In genomic region chr18:44901283-44901682, GRCh38 we compare ENCODE assay signal across 15 cellular contexts.
DNase-seq lines count a peak whose midpoint lies in the region; FAIRE-seq and TF ChIP-seq lines count a peak whose summit lies in the region.
"Had no signal": no experiment of that assay in that cellular context is flagged by ENCODE, and none has a peak within 500 bp of the region (broad histone marks: within the 10 kb centered on the region; RNA-seq: fewer than 3 reads in every experiment).

No MANE protein-coding gene starts in this region.

- H3K9me3 ChIP-seq in MM.1S (replicated peaks; ENCODE audit: insufficient read depth, low read length) (no peaks in the 10 kb centered on the region), endodermal cell (ENCODE audit: control insufficient read depth, low read length) (peaks cover 12% of the 10 kb centered on the region), osteoblast (ENCODE audit: low read depth, low read length) (peaks cover 2% of the 10 kb centered on the region), GM23248 (ENCODE audit: low read depth) (no peaks in the 10 kb centered on the region)
- H3K9me3 ChIP-seq: gastrocnemius medialis, neutrophil, tibial nerve had no signal

- H3K4me1 ChIP-seq in MM.1S (ENCODE audit: low read length) (peaks cover 25% of the 10 kb centered on the region), endodermal cell (ENCODE audit: control insufficient read depth, insufficient read depth, low read length) (peaks cover 3% of the 10 kb centered on the region), osteoblast (ENCODE audit: insufficient read depth, low read length) (no peaks in the 10 kb centered on the region), GM23248 (ENCODE audit: insufficient read depth) (peaks cover 6% of the 10 kb centered on the region; the same call in 1 of the 2 replicates)

- no peak overlapping the region for H3K9ac ChIP-seq in MM.1S (ENCODE audit: low read length)
- no peak overlapping the region for H3K9ac ChIP-seq in endodermal cell (ENCODE audit: extremely low read depth, low read length, poor library complexity, severe bottlenecking)
- H3K9ac ChIP-seq in GM23248, result no peak overlapping the region

- H3K36me3 ChIP-seq in MM.1S (replicated peaks; ENCODE audit: insufficient read depth, low read length), result no peaks in the 10 kb centered on the region
- no peaks in the 10 kb centered on the region for H3K36me3 ChIP-seq in endodermal cell (ENCODE audit: control insufficient read depth, insufficient read depth, low read length)
- no peaks in the 10 kb centered on the region for H3K36me3 ChIP-seq in osteoblast (ENCODE audit: insufficient read depth, low read length)
- H3K36me3 ChIP-seq in GM23248 (ENCODE audit: low read depth), result no peaks in the 10 kb centered on the region
- H3K36me3 ChIP-seq: gastrocnemius medialis, neutrophil, spleen, tibial nerve had no signal

- H3K27me3 ChIP-seq in MM.1S (replicated peaks; ENCODE audit: insufficient read depth, low read length), result no peaks in the 10 kb centered on the region
- no peaks in the 10 kb centered on the region for H3K27me3 ChIP-seq in endodermal cell (ENCODE audit: control insufficient read depth, insufficient read depth, low read length, poor library complexity, severe bottlenecking)
- peaks cover 6% of the 10 kb centered on the region for H3K27me3 ChIP-seq in osteoblast (ENCODE audit: insufficient read depth, low read length)
- H3K27me3 ChIP-seq in GM23248 (replicated peaks; ENCODE audit: insufficient read depth), result no peaks in the 10 kb centered on the region
- H3K27me3 ChIP-seq: gastrocnemius medialis, neutrophil, spleen, tibial nerve had no signal

- H3K9me3 Mint-ChIP-seq in endodermal cell, result no peaks in the 10 kb centered on the region
- H3K9me3 Mint-ChIP-seq: activated naive CD4-positive, alpha-beta T cell treated with anti-CD3 and anti-CD28 coated beads, Interleukin-2, amount 10 ng/mL, durations not matched to agents 7 days and 5 days had no signal

- no peaks in the 10 kb centered on the region for H3K27me3 Mint-ChIP-seq in endodermal cell (ENCODE audit: insufficient read depth)

- peaks cover 3% of the 10 kb centered on the region for H3K36me3 Mint-ChIP-seq in endodermal cell (ENCODE audit: low read depth)
- H3K36me3 Mint-ChIP-seq: activated naive CD4-positive, alpha-beta T cell treated with anti-CD3 and anti-CD28 coated beads, Interleukin-2, amount 10 ng/mL, durations not matched to agents 7 days and 5 days had no signal

- in situ Hi-C loops in GM23248 (cut with MboI), result loop anchor here (25.0 kb wide), 1 partner anchor 311 kb away; no protein-coding TSS in a partner anchor

- WGBS in endodermal cell (ENCODE audit: insufficient coverage in 1 of 2, insufficient read length in 1 of 2), 2 experiments, result 81 to 100% methylated on average over 1 to 2 of the region's 2 CpGs
- 55 to 67% methylated on average over 2 of the region's 2 CpGs for WGBS in GM23248 (ENCODE audit: low coverage in 1 of 2, low lambda C conversion rate in 2 of 2, missing lambda C conversion rate in 2 of 2), 2 experiments

- H3K4me1 Mint-ChIP-seq in endodermal cell, result peaks cover 24% of the 10 kb centered on the region

- 0 out of 3 replicates have a peak, but pooled peaks have one; percentile 22 for TF ChIP-seq CTCF in GM12872 (IDR thresholded peaks at IDR 0.05; ENCODE audit: insufficient read depth, low read depth, low read length)
- TF ChIP-seq CTCF in MM.1S (IDR thresholded peaks at IDR 0.05; ENCODE audit: low read length), result peak; percentile 25
- peak; percentile 72 for TF ChIP-seq CTCF in endodermal cell (conservative IDR thresholded peaks at IDR 0.05)
- peak; percentile 51 for TF ChIP-seq CTCF in osteoblast (IDR thresholded peaks at IDR 0.05; ENCODE audit: extremely low read depth, low read depth, low read length)

- H4K20me1 ChIP-seq in MM.1S (ENCODE audit: insufficient read depth, low read length) (no peaks in the 10 kb centered on the region), osteoblast (ENCODE audit: insufficient read depth, low read length) (no peaks in the 10 kb centered on the region), GM23248 (ENCODE audit: insufficient read depth) (no peaks in the 10 kb centered on the region)

- FAIRE-seq in HTR-8/SVneo (lab: Jason Lieb, UNC), result no peak

- DNase-seq in MM.1S, result no peak
- peak; percentile 68 for DNase-seq in endodermal cell
- DNase-seq in osteoblast (ENCODE audit: insufficient read length, low spot score, missing footprints), result no peak
- DNase-seq in HPDE6-E6E7 (ENCODE audit: extremely low spot score), result no peak
- DNase-seq in HTR-8/SVneo (ENCODE audit: insufficient read length, low spot score), result no peak
- no peak for DNase-seq in GM23248
- DNase-seq: activated naive CD4-positive, alpha-beta T cell treated with anti-CD3 and anti-CD28 coated beads, Interleukin-2, amount 10 ng/mL, durations not matched to agents 7 days and 5 days; cortex of kidney; gastrocnemius medialis; KG1; NCI-H2029; spleen had no signal

- H3K4me3 Mint-ChIP-seq in endodermal cell, result no peak overlapping the region
- H3K4me3 Mint-ChIP-seq: activated naive CD4-positive, alpha-beta T cell treated with anti-CD3 and anti-CD28 coated beads, Interleukin-2, amount 10 ng/mL, durations not matched to agents 7 days and 5 days had no signal

- H3K4me3 ChIP-seq in MM.1S (ENCODE audit: low read length) (no peak overlapping the region), endodermal cell (ENCODE audit: low read length) (no peak overlapping the region), osteoblast (ENCODE audit: insufficient read depth, low read length) (no peak overlapping the region), GM23248 (no peak overlapping the region)
- H3K4me3 ChIP-seq: gastrocnemius medialis, spleen, tibial nerve had no signal

- H3K4me2 ChIP-seq in MM.1S (ENCODE audit: low read depth, low read length) (no peak overlapping the region), osteoblast (ENCODE audit: insufficient read depth, low read length) (no peak overlapping the region), GM23248 (ENCODE audit: unreplicated experiment) (no peak overlapping the region)

- H3F3A ChIP-seq in MM.1S (ENCODE audit: insufficient read depth, low read length) (no peaks in the 10 kb centered on the region), GM23248 (ENCODE audit: insufficient read depth) (no peaks in the 10 kb centered on the region)

- H3K79me2 ChIP-seq in MM.1S (ENCODE audit: low read length), result peaks cover 59% of the 10 kb centered on the region
- H3K79me2 ChIP-seq in osteoblast (ENCODE audit: insufficient read depth, low read length), result no peaks in the 10 kb centered on the region
- no peaks in the 10 kb centered on the region for H3K79me2 ChIP-seq in GM23248 (ENCODE audit: insufficient read depth)

- H3K27ac ChIP-seq in MM.1S (ENCODE audit: low read length), result no peak overlapping the region
- H3K27ac ChIP-seq in endodermal cell (ENCODE audit: low read depth, low read length), result no peak overlapping the region
- H3K27ac ChIP-seq in osteoblast (ENCODE audit: low read depth, low read length), result no peak overlapping the region
- no peak overlapping the region for H3K27ac ChIP-seq in GM23248
- H3K27ac ChIP-seq: gastrocnemius medialis, neutrophil, tibial nerve had no signal

- no peak overlapping the region for H3K27ac Mint-ChIP-seq in endodermal cell
- H3K27ac Mint-ChIP-seq: activated naive CD4-positive, alpha-beta T cell treated with anti-CD3 and anti-CD28 coated beads, Interleukin-2, amount 10 ng/mL, durations not matched to agents 7 days and 5 days had no signal

- no peaks in the 10 kb centered on the region for H3K9me2 ChIP-seq in MM.1S (replicated peaks; ENCODE audit: insufficient read depth, low read length)
- H3K9me2 ChIP-seq in GM23248 (ENCODE audit: insufficient read depth), result no peaks in the 10 kb centered on the region

- no peak overlapping the region for H2AFZ ChIP-seq in MM.1S (ENCODE audit: low read length)
- H2AFZ ChIP-seq in osteoblast (ENCODE audit: low read length), result no peak overlapping the region
- H2AFZ ChIP-seq in GM23248, result no peak overlapping the region

Comparison
In these comparisons a context has a peak if more than half of its experiments do, and no peak if none do; other contexts are left out.
1. CTCF ChIP-seq: peak in every context shown above with its lines; median percentile 72 in endodermal cell; 51 in osteoblast; 25 in MM.1S; 22 in GM12872.